Comparison of ENCODE assay signal across 9 cellular contexts in the genomic region with DNA sequence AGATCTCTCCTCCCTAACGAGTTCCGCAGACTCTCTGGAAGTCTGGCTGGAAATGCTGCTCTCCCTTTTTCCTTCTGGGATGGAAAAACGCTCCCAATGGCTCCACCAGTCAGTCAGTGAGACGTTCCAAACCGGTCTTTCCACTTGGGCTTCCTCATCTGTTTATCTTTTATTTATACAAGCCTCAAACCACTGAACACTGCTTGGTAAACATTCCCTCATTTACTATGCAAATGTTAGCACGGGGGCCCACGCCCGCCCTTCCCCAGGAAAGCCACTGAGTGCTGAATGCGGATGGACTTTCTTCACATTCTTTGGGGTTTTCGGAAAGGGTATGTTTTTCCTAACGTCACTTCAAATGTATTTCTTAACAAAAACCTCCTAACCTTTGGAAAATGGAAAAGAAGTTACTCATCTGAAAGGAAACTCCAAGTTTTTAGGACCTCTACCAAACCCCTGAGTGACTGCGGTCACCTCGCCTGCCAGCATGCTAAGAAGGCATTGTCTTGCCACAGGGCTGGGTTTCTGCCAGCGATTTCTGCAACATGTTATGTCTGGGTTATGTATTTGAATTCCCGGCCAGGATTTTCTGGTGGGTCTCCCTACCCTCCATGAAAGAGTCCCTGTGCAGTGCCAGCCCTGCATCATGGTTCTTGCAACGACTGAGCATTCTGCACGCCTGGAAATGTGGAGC. TPM values are rescaled to one million over a fixed set of nuclear protein-coding genes. Genes with fewer than 3 reads are reported as not detected.
A peak's percentile ranks its signal among the peaks of the same experiment; 100 is the strongest.
DNase-seq lines count a peak whose midpoint lies in the region; ATAC-seq and TF ChIP-seq lines count a peak whose summit lies in the region.
"Had no signal": no experiment of that assay in that cellular context is flagged by ENCODE, and none has a peak within 500 bp of the region (broad histone marks: within the 10 kb centered on the region; RNA-seq: fewer than 3 reads in every experiment).

No MANE protein-coding gene starts in this region.

- H3K27ac Mint-ChIP-seq in glutamatergic neuron (ENCODE audit: unreplicated experiment): no peak overlapping the region

- TF ChIP-seq CTCF in epithelial cell of esophagus (IDR thresholded peaks at IDR 0.05; ENCODE audit: insufficient read depth, low read depth, low read length, missing control alignments) (no peak), GM10248 (IDR thresholded peaks at IDR 0.05; ENCODE audit: control extremely low read depth, extremely low read depth, low read depth, missing control alignments) (no peak), glutamatergic neuron (IDR thresholded peaks at IDR 0.05; ENCODE audit: partially characterized antibody, unreplicated experiment) (no peak)

- DNase-seq in GM03348 (ENCODE audit: low spot score) (peak; percentile 86), NCI-H510A treated with DMSO at 0.1 percent for 48 hours (lab: John Stamatoyannopoulos, UW) (peak; percentile 95), epithelial cell of esophagus (ENCODE audit: low read depth) (peak; percentile 88), renal cortical epithelial cell (ENCODE audit: low read depth) (peak; percentile 44), GM10248 (ENCODE audit: extremely low spot score) (no peak), glutamatergic neuron (no peak)
- DNase-seq: MM.1S had no signal

- H3K36me3 Mint-ChIP-seq in glutamatergic neuron (ENCODE audit: unreplicated experiment): peaks cover 22% of the 10 kb centered on the region

- H3K4me3 ChIP-seq in epithelial cell of esophagus (ENCODE audit: low read length): no peak overlapping the region

- no peak overlapping the region for H3K4me3 Mint-ChIP-seq in glutamatergic neuron (ENCODE audit: unreplicated experiment)

- CTCF ChIA-PET in GM10248 (lab: Yijun Ruan, JAX): no interaction called here

- ATAC-seq in HG03520 (IDR thresholded peaks at IDR 0.05; ENCODE audit: unreplicated experiment) (no peak), HG03159 (IDR thresholded peaks at IDR 0.05; ENCODE audit: unreplicated experiment) (no peak)

- POLR2A ChIA-PET in GM10248 (lab: Yijun Ruan, JAX): no interaction called here

- H3K27me3 Mint-ChIP-seq in glutamatergic neuron (ENCODE audit: unreplicated experiment): peaks cover 7% of the 10 kb centered on the region

- H3K9me3 Mint-ChIP-seq in glutamatergic neuron (ENCODE audit: unreplicated experiment): peaks cover 4% of the 10 kb centered on the region

- H3K4me1 Mint-ChIP-seq in glutamatergic neuron (ENCODE audit: low read depth, unreplicated experiment): peaks cover 7% of the 10 kb centered on the region

RNA-seq across cellular contexts. Expression of gene UMODL1, which starts 14.0 kb away (rescaled TPM):
- total RNA-seq in renal cortical epithelial cell (not detected in 2 replicates), glutamatergic neuron (ENCODE audit: unreplicated experiment) (not detected)

RNA-seq across cellular contexts. Expression of gene ZBTB21, which starts 47.0 kb away (rescaled TPM):
- total RNA-seq in renal cortical epithelial cell (4.5 and 9.0 TPM in 2 replicates), glutamatergic neuron (ENCODE audit: unreplicated experiment) (21.2 TPM)

Comparison
In these comparisons a context has a peak if more than half of its experiments do, and no peak if none do; other contexts are left out.
1. DNase-seq: peak in GM03348 (single experiment), NCI-H510A treated with DMSO at 0.1 percent for 48 hours (single experiment), epithelial cell of esophagus (single experiment) and renal cortical epithelial cell (single experiment); none in GM10248 (single experiment) and glutamatergic neuron (single experiment).